Comparison of ENCODE assay signal across 8 cellular contexts in genomic region chr10:77873558-77874380, GRCh38. TPM values are rescaled to one million over a fixed set of nuclear protein-coding genes. Genes with fewer than 3 reads are reported as not detected.
DNase-seq lines count a peak whose midpoint lies in the region; ATAC-seq and TF ChIP-seq lines count a peak whose summit lies in the region.

No MANE protein-coding gene starts in this region.

- H3K4me3 ChIP-seq in epithelial cell of proximal tubule (ENCODE audit: low read depth, low read length) (peak overlapping the region; percentile 1), rectal smooth muscle tissue (ENCODE audit: low read length) (no peak overlapping the region)

- peak overlapping the region; percentile 82 for H3K27ac Mint-ChIP-seq in activated B cell treated with CpG ODN at 0.5 μM for 24 hours

- no peaks in the 10 kb centered on the region for H3K36me3 ChIP-seq in rectal smooth muscle tissue (ENCODE audit: control insufficient read depth, insufficient read depth, low read length)

- H3K27me3 ChIP-seq in rectal smooth muscle tissue (ENCODE audit: control insufficient read depth, insufficient read depth, low read length), result no peaks in the 10 kb centered on the region

- H3K4me3 Mint-ChIP-seq in activated B cell treated with CpG ODN at 0.5 μM for 24 hours, result peak overlapping the region; percentile 49

- TF ChIP-seq CTCF in activated B cell treated with CpG ODN at 0.5 μM for 24 hours (IDR thresholded peaks at IDR 0.05) (no peak), epithelial cell of proximal tubule (conservative IDR thresholded peaks at IDR 0.05; ENCODE audit: low read depth, low read length) (no peak)

- H3K9me3 Mint-ChIP-seq in activated B cell treated with CpG ODN at 0.5 μM for 24 hours, result no peaks in the 10 kb centered on the region

- peaks cover 33% of the 10 kb centered on the region for H3K4me1 ChIP-seq in rectal smooth muscle tissue (ENCODE audit: control insufficient read depth, insufficient read depth, low read length)

- peak overlapping the region; percentile 85 for H3K27ac ChIP-seq in rectal smooth muscle tissue (ENCODE audit: low read depth, low read length)

- ATAC-seq in GM21423 (IDR thresholded peaks at IDR 0.05; ENCODE audit: unreplicated experiment) (peak; percentile 82), activated B cell treated with CpG ODN at 0.5 μM for 24 hours (ENCODE audit: low read depth) (peak; percentile 79)

- POLR2A ChIA-PET in activated B cell treated with CpG ODN at 0.5 μM for 24 hours (lab: Charles Lee), result interaction anchor here (0.6 to 1.1 kb wide), 2 partner anchors 135 to 155 kb away, joined by 4 to 5 read pairs; partner anchors contain the start of gene POLR3A

- DNase-seq in GM04504 (ENCODE audit: low read depth) (peak; percentile 51), HS-5 (ENCODE audit: low read depth) (peak; percentile 36), activated B cell treated with CpG ODN at 0.5 μM for 24 hours (peak; percentile 46), epithelial cell of proximal tubule (ENCODE audit: low read depth) (peak; percentile 25), dedifferentiated amniotic fluid mesenchymal stem cell (ENCODE audit: extremely low spot score) (no peak), NCI-H524 (lab: John Stamatoyannopoulos, UW) (no peak)

- intact Hi-C loops in activated B cell treated with CpG ODN at 0.5 μM for 24 hours (cut with micrococcal nuclease), result loop anchor here (1.0 to 10.0 kb wide), 3 partner anchors 160 to 1471 kb away; partner anchors contain the start of genes PPIF and RPS24

- CTCF ChIA-PET in activated B cell treated with CpG ODN at 0.5 μM for 24 hours (lab: Charles Lee), result interaction anchor here (0.9 to 1.5 kb wide), 3 partner anchors 23 to 156 kb away, joined by 3 to 5 read pairs (median 3); partner anchors contain the start of gene POLR3A

- no peaks in the 10 kb centered on the region for H3K27me3 Mint-ChIP-seq in activated B cell treated with CpG ODN at 0.5 μM for 24 hours

- no peaks in the 10 kb centered on the region for H3K36me3 Mint-ChIP-seq in activated B cell treated with CpG ODN at 0.5 μM for 24 hours (ENCODE audit: low read depth)

- no peak overlapping the region for H3K9ac ChIP-seq in rectal smooth muscle tissue (ENCODE audit: low read length)

- peaks cover 38% of the 10 kb centered on the region for H3K4me1 Mint-ChIP-seq in activated B cell treated with CpG ODN at 0.5 μM for 24 hours

RNA-seq across cellular contexts. Expression of gene DLG5, which starts 52.8 kb away (rescaled TPM):
- total RNA-seq in activated B cell treated with CpG ODN at 0.5 μM for 24 hours (0.27 and 1.1 TPM in 2 replicates), epithelial cell of proximal tubule (23.4 and 25.8 TPM in 2 replicates)

Comparison
In these comparisons a context has a peak if more than half of its experiments do, and no peak if none do; other contexts are left out.
1. DNase-seq: peak in GM04504 (single experiment), HS-5 (single experiment), activated B cell treated with CpG ODN at 0.5 μM for 24 hours (single experiment) and epithelial cell of proximal tubule (single experiment); none in dedifferentiated amniotic fluid mesenchymal stem cell (single experiment) and NCI-H524 (0 of 2).
2. RNA of gene DLG5, which starts 52.8 kb away (total RNA-seq): 23.4 to 25.8 TPM in epithelial cell of proximal tubule; 0.27 to 1.1 TPM in activated B cell treated with CpG ODN at 0.5 μM for 24 hours; every median in the first group is over 10 times any median in the second.